Comparison of ENCODE assay signal across 17 cellular contexts in the genomic region with DNA sequence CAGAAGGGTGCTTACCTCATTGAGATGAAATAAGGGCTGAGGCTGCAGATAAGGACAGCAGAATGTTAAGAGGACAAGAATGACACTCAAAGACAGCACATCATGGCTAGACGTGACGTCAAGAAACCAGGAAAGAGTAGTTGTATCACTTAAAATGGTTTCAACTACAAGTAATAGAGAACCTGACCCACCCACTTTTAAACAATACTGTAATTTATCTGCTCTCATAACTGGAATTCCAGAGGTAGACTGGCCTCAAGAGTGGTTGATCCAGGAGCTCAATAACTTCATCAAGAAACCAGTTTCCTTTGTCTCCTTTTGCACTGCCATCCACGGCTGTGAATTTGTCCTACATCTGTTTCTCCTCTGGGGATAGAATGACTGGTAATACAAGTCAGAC.
"Had no signal": no experiment of that assay in that cellular context is flagged by ENCODE, and none has a peak within 500 bp of the region (broad histone marks: within the 10 kb centered on the region; RNA-seq: fewer than 3 reads in every experiment).

No MANE protein-coding gene starts in this region.

- H3K4me1 Mint-ChIP-seq: natural killer cell had no signal

- H3K27ac Mint-ChIP-seq: activated naive CD8-positive, alpha-beta T cell; activated T-helper 1 cell treated with anti-CD3 and anti-CD28 coated beads, Interleukin-12 subunit alpha, Interleukin-12 subunit beta, Interleukin-2, Interleukin-4 antibody, amounts not matched to agents 30 ng/mL and 10 ng/mL and 1 ng/mL, durations not matched to agents 14 hours and 24 hours and 36 hours; natural killer cell; T-helper 2 cell treated with Interferon-gamma antibody and Interleukin-4, amounts not matched to agents 5 μg/mL and 100 μg/mL, for 36 hours had no signal

- H3K36me3 ChIP-seq: colonic mucosa, heart right ventricle, neutrophil, pancreas, tibial artery, vagina had no signal

- H3K9me3 Mint-ChIP-seq: activated T-helper 1 cell treated with anti-CD3 and anti-CD28 coated beads, Interleukin-12 subunit alpha, Interleukin-12 subunit beta, Interleukin-2, Interleukin-4 antibody, amounts not matched to agents 30 ng/mL and 10 ng/mL and 1 ng/mL, durations not matched to agents 14 hours and 24 hours and 36 hours; T-helper 2 cell treated with Interferon-gamma antibody and Interleukin-4, amounts not matched to agents 5 μg/mL and 100 μg/mL, for 36 hours had no signal

- H3K36me3 Mint-ChIP-seq: activated naive CD8-positive, alpha-beta T cell; natural killer cell had no signal

- H3K4me3 Mint-ChIP-seq: activated naive CD8-positive, alpha-beta T cell; activated T-helper 1 cell treated with anti-CD3 and anti-CD28 coated beads, Interleukin-12 subunit alpha, Interleukin-12 subunit beta, Interleukin-2, Interleukin-4 antibody, amounts not matched to agents 30 ng/mL and 10 ng/mL and 1 ng/mL, durations not matched to agents 14 hours and 24 hours and 36 hours; natural killer cell; T-helper 2 cell treated with Interferon-gamma antibody and Interleukin-4, amounts not matched to agents 5 μg/mL and 100 μg/mL, for 36 hours had no signal

- H3K4me1 ChIP-seq: colonic mucosa, tibial artery, vagina had no signal

- H3K27ac ChIP-seq: colonic mucosa, heart right ventricle, neutrophil, pancreas, tibial artery, vagina had no signal

- H3K4me3 ChIP-seq: colonic mucosa, heart right ventricle, pancreas, tibial artery, vagina had no signal

- H3K9me3 ChIP-seq: colonic mucosa, heart right ventricle, neutrophil, pancreas, tibial artery, vagina had no signal

- ATAC-seq: heart right ventricle; natural killer cell; pancreas; stimulated activated naive CD8-positive, alpha-beta T cell treated with anti-CD3 and anti-CD28 coated beads, Interleukin-15, Interleukin-2, amounts not matched to agents 100 U/mL and 50 U/mL, for 24 hours had no signal

- DNase-seq: activated CD4-positive, alpha-beta T cell treated with anti-CD3 and anti-CD28 coated beads, Interleukin-2, amount 50 U/mL, for 4 hours; activated gamma-delta T cell treated with Interleukin-2 at 50 U/mL for 16 hours; amniotic stem cell; central memory CD4-positive, alpha-beta T cell; colonic mucosa; heart right ventricle; natural killer cell; pancreas; stimulated activated CD4-positive, alpha-beta T cell treated with anti-CD3 and anti-CD28 coated beads, Interleukin-2, amount 100 ng/mL, for 24 hours; stimulated activated naive CD8-positive, alpha-beta T cell treated with anti-CD3 and anti-CD28 coated beads, Interleukin-15, Interleukin-2, amounts not matched to agents 100 U/mL and 50 U/mL, for 24 hours; substantia nigra; tibial artery had no signal

- H3K27me3 ChIP-seq: colonic mucosa, heart right ventricle, neutrophil, pancreas, tibial artery, vagina had no signal
